In the genomic region with DNA sequence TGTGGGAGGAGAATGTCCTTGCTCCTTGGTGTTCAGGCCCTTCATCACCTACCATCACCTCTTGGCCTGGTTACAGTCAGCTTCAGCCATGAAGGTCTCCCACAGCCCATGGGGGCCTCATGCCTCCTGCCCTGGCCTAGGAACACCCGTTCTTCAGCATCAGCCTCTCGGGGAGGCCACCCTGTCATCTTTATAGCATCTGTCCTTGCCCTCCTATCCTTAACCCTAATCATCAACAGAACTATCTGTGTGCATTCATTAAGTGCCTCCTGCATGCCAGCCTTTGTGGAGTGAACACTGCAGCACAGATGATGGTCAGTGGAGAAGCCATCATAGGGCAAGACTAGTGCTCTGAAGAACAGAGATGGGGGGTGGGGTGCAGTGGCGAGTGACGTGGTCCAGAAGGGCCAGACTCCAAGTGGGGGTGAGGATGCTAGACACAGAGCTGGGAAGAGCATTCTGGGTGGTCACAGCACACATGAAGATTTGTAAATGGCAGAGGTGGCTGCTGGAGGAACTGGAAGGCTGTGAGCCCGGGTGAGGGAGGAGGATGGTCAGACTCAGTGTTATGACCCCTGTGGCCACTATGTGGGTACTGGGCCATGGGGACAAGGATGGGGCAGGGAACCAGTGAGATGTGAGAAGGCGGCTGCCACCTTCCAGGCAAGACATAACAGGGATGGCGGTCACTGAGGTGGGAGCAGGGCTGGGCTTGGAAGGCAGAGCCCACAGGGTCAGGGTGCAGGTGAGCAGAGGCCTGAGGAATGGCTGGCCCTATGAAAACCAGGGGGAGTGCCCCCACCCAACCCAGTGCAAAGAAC, we compare ENCODE assay signal across 10 cellular contexts. TPM values are rescaled to one million over a fixed set of nuclear protein-coding genes. Genes with fewer than 3 reads are reported as not detected.
DNase-seq lines count a peak whose midpoint lies in the region; ATAC-seq and TF ChIP-seq lines count a peak whose summit lies in the region.
"Had no signal": no experiment of that assay in that cellular context is flagged by ENCODE, and none has a peak within 500 bp of the region (broad histone marks: within the 10 kb centered on the region; RNA-seq: fewer than 3 reads in every experiment).

No MANE protein-coding gene starts in this region.

- in situ Hi-C loops in transverse colon (cut with MboI; ENCODE audit: low pct_ligation_motif_present in 1 of 4, low pct_unique_long_range_greater_than_20kb in 1 of 4, low sequenced_read_pairs in 3 of 4): no loop called here

- no peak for TF ChIP-seq EP300 in transverse colon (IDR thresholded peaks at IDR 0.05; ENCODE audit: low read depth)

- 88% methylated on average over 7 of the region's 7 CpGs; no CpG with 5 or more reads in 1 of the 2 donors for WGBS in transverse colon (ENCODE audit: low coverage in 1 of 2), 2 donors

- peaks cover 7% of the 10 kb centered on the region for H3K36me3 Mint-ChIP-seq in activated naive CD4-positive, alpha-beta T cell treated with anti-CD3 and anti-CD28 coated beads, Interleukin-2, amount 50 U/mL, for 24 hours
- H3K36me3 Mint-ChIP-seq in activated CD8-positive, alpha-beta memory T cell treated with anti-CD3 and anti-CD28 coated beads, Interleukin-2, amount 10 ng/mL, durations not matched to agents 7 days and 5 days: peaks cover 48% of the 10 kb centered on the region

- H3K27me3 Mint-ChIP-seq in activated naive CD4-positive, alpha-beta T cell treated with anti-CD3 and anti-CD28 coated beads, Interleukin-2, amount 50 U/mL, for 24 hours: no peaks in the 10 kb centered on the region
- H3K27me3 Mint-ChIP-seq in activated CD8-positive, alpha-beta memory T cell treated with anti-CD3 and anti-CD28 coated beads, Interleukin-2, amount 10 ng/mL, durations not matched to agents 7 days and 5 days: no peaks in the 10 kb centered on the region

- H3K4me1 Mint-ChIP-seq in activated naive CD4-positive, alpha-beta T cell treated with anti-CD3 and anti-CD28 coated beads, Interleukin-2, amount 50 U/mL, for 24 hours: peaks cover 67% of the 10 kb centered on the region
- H3K4me1 Mint-ChIP-seq in activated CD8-positive, alpha-beta memory T cell treated with anti-CD3 and anti-CD28 coated beads, Interleukin-2, amount 10 ng/mL, durations not matched to agents 7 days and 5 days: peaks cover 56% of the 10 kb centered on the region

- H3K27ac ChIP-seq in lower lobe of right lung (no peak overlapping the region), transverse colon (peak overlapping the region in 1 of 4 donors; percentile 98)

- H3K36me3 ChIP-seq in lower lobe of right lung: no peaks in the 10 kb centered on the region
- H3K36me3 ChIP-seq in transverse colon: no peaks in the 10 kb centered on the region

- H3K9me3 ChIP-seq in lower lobe of right lung: no peaks in the 10 kb centered on the region
- H3K9me3 ChIP-seq in transverse colon: no peaks in the 10 kb centered on the region

- H3K4me3 Mint-ChIP-seq in activated naive CD4-positive, alpha-beta T cell treated with anti-CD3 and anti-CD28 coated beads, Interleukin-2, amount 50 U/mL, for 24 hours: no peak overlapping the region
- no peak overlapping the region for H3K4me3 Mint-ChIP-seq in activated CD8-positive, alpha-beta memory T cell treated with anti-CD3 and anti-CD28 coated beads, Interleukin-2, amount 10 ng/mL, durations not matched to agents 7 days and 5 days

- no peak for DNase-seq in activated naive CD4-positive, alpha-beta T cell treated with anti-CD3 and anti-CD28 coated beads, Interleukin-2, amount 50 U/mL, for 16 hours
- peak; percentile 40 for DNase-seq in activated CD8-positive, alpha-beta memory T cell treated with anti-CD3 and anti-CD28 coated beads, Interleukin-2, amount 10 ng/mL, durations not matched to agents 7 days and 5 days
- DNase-seq in lower lobe of right lung (peak; percentile 34), transverse colon (peak; percentile 7), NCI-H2081 treated with DMSO at 0.1 percent for 48 hours (lab: John Stamatoyannopoulos, UW) (no peak), NCI-H1105 treated with DMSO at 0.1 percent for 48 hours (lab: John Stamatoyannopoulos, UW) (no peak)

- peaks cover 4% of the 10 kb centered on the region for H3K9me3 Mint-ChIP-seq in activated naive CD4-positive, alpha-beta T cell treated with anti-CD3 and anti-CD28 coated beads, Interleukin-2, amount 50 U/mL, for 24 hours
- peaks cover 19% of the 10 kb centered on the region for H3K9me3 Mint-ChIP-seq in activated CD8-positive, alpha-beta memory T cell treated with anti-CD3 and anti-CD28 coated beads, Interleukin-2, amount 10 ng/mL, durations not matched to agents 7 days and 5 days (ENCODE audit: low read depth)

- ATAC-seq in activated CD8-positive, alpha-beta memory T cell treated with anti-CD3 and anti-CD28 coated beads, Interleukin-2, amount 10 ng/mL, durations not matched to agents 7 days and 5 days: no peak
- ATAC-seq in lower lobe of right lung (no peak), HG02642 (IDR thresholded peaks at IDR 0.05; ENCODE audit: poor library complexity, unreplicated experiment) (no peak)

- TF ChIP-seq POLR2A in transverse colon (IDR thresholded peaks at IDR 0.05): no peak

- peak overlapping the region; percentile 97 for H3K27ac Mint-ChIP-seq in activated naive CD4-positive, alpha-beta T cell treated with anti-CD3 and anti-CD28 coated beads, Interleukin-2, amount 50 U/mL, for 24 hours
- peak overlapping the region; percentile 100 for H3K27ac Mint-ChIP-seq in activated CD8-positive, alpha-beta memory T cell treated with anti-CD3 and anti-CD28 coated beads, Interleukin-2, amount 10 ng/mL, durations not matched to agents 7 days and 5 days

- H3K27me3 ChIP-seq in lower lobe of right lung (ENCODE audit: low read depth) (no peaks in the 10 kb centered on the region), transverse colon (no peaks in the 10 kb centered on the region)

- TF ChIP-seq CTCF in lower lobe of right lung (IDR thresholded peaks at IDR 0.05) (no peak), transverse colon (IDR thresholded peaks at IDR 0.05) (no peak)

- H3K4me1 ChIP-seq in lower lobe of right lung: peaks cover 37% of the 10 kb centered on the region
- H3K4me1 ChIP-seq in transverse colon: peaks cover 10 to 33% (median 14%) of the 10 kb centered on the region in 4 donors

- intact Hi-C loops in lower lobe of right lung (cut with DNase I) (no loop called here), transverse colon (cut with DNase I; ENCODE audit: low total_unique reads) (no loop called here)

- H3K4me3 ChIP-seq in lower lobe of right lung (no peak overlapping the region), transverse colon (no peak overlapping the region)

- CTCF ChIA-PET in activated CD8-positive, alpha-beta memory T cell treated with anti-CD3 and anti-CD28 coated beads, Interleukin-2, amount 10 ng/mL, durations not matched to agents 7 days and 5 days (lab: Charles Lee): interaction anchor here (0.5 to 1.0 kb wide), 3 partner anchors 28 to 126 kb away, joined by 3 read pairs; no protein-coding TSS in a partner anchor

RNA-seq across cellular contexts. Expression of gene CARD19, which starts 3.6 kb away (rescaled TPM):
- total RNA-seq in activated CD8-positive, alpha-beta memory T cell treated with anti-CD3 and anti-CD28 coated beads, Interleukin-2, amount 10 ng/mL, durations not matched to agents 7 days and 5 days: 10 to 100 TPM; 45.0 to 83.0 TPM
- 25.6 TPM for total RNA-seq in lower lobe of right lung
- total RNA-seq in transverse colon: 100 to 1,000 TPM in 2 of 4 donors, 10 to 100 TPM in 2; 16.3 to 105 (median 88.2) TPM

RNA-seq across cellular contexts. Expression of gene SUSD3, which starts 33.9 kb away (rescaled TPM):
- 10 to 100 TPM; 40.1 to 67.3 TPM for total RNA-seq in activated CD8-positive, alpha-beta memory T cell treated with anti-CD3 and anti-CD28 coated beads, Interleukin-2, amount 10 ng/mL, durations not matched to agents 7 days and 5 days
- 5.3 TPM for total RNA-seq in lower lobe of right lung
- 1 to 10 TPM in 2 of 4 donors, not detected in 2; 1.9 to 2.7 TPM for total RNA-seq in transverse colon
- total RNA-seq: dermis microvascular lymphatic vessel endothelial cell, H4 had no signal

RNA-seq across cellular contexts. Expression of gene NINJ1, which starts 41.7 kb away (rescaled TPM):
- 10 to 100 TPM; 31.1 to 54.9 TPM for total RNA-seq in activated CD8-positive, alpha-beta memory T cell treated with anti-CD3 and anti-CD28 coated beads, Interleukin-2, amount 10 ng/mL, durations not matched to agents 7 days and 5 days
- total RNA-seq in lower lobe of right lung (46.6 TPM), transverse colon (10 to 100 TPM; 29.5 to 67.7 (median 38.5) TPM)

Comparison
In these comparisons a context has a peak if more than half of its experiments do, and no peak if none do; other contexts are left out.
1. DNase-seq: peak in activated CD8-positive, alpha-beta memory T cell treated with anti-CD3 and anti-CD28 coated beads, Interleukin-2, amount 10 ng/mL, durations not matched to agents 7 days and 5 days (single experiment), lower lobe of right lung (single experiment) and transverse colon (single experiment); none in activated naive CD4-positive, alpha-beta T cell treated with anti-CD3 and anti-CD28 coated beads, Interleukin-2, amount 50 U/mL, for 16 hours (single experiment), NCI-H2081 treated with DMSO at 0.1 percent for 48 hours (single experiment) and NCI-H1105 treated with DMSO at 0.1 percent for 48 hours (single experiment).